Comparison of ENCODE assay signal across 14 cellular contexts in the genomic region with DNA sequence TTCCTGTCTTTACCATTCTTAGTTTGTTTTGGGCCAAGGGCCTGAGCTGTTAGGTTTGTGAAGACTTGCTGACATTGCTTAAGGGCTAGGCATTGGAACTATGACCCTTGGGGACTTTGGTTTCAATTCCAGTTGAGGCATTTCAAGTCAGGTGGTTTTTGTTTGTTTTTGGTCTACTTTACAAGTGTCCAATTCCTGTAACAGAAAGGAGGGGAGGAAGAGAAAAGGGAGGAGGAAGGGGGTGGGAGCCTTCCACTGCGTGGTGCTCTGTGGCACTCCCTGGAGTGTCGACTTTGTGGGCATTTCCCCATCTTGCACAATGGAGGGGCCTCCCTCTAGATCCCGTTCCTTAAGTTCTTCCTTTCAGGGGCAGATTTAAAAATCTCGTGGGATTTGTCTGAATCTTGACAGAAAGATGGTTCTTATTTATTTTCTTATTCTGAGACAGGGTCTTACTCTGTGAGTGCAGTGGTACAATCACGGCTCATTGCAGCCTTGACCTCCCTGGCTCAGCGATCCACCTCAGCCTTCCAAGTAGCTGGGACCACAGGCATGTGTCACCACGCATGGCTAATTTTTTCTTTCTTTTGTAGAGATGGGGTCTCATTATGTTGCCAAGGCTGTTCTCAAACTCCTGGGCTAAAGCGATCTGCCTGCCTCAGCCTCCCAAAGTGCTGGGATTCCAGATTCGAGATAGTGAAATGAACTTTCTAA. TPM values are rescaled to one million over a fixed set of nuclear protein-coding genes. Genes with fewer than 3 reads are reported as not detected.
DNase-seq lines count a peak whose midpoint lies in the region; ATAC-seq and TF ChIP-seq lines count a peak whose summit lies in the region.
"Had no signal": no experiment of that assay in that cellular context is flagged by ENCODE, and none has a peak within 500 bp of the region (broad histone marks: within the 10 kb centered on the region; RNA-seq: fewer than 3 reads in every experiment).

No MANE protein-coding gene starts in this region.

- H3K27ac Mint-ChIP-seq in endodermal cell, result peak overlapping the region; percentile 67
- peak overlapping the region; percentile 12 for H3K27ac Mint-ChIP-seq in neural crest cell (ENCODE audit: unreplicated experiment)
- H3K27ac Mint-ChIP-seq: activated T-helper 17 cell treated with anti-CD3 and anti-CD28 coated beads, Interleukin-2, amount 50 U/mL, for 72 hours had no signal

- H3K4me1 ChIP-seq in right atrium auricular region, result peaks cover 0 to 48% of the 10 kb centered on the region in 2 donors
- H3K4me1 ChIP-seq in right cardiac atrium (ENCODE audit: control insufficient read depth, insufficient read depth, low read length), result peaks cover 17% of the 10 kb centered on the region
- H3K4me1 ChIP-seq in endodermal cell (ENCODE audit: control insufficient read depth, insufficient read depth, low read length), result peaks cover 13% of the 10 kb centered on the region

- DNase-seq in right atrium auricular region (ENCODE audit: low spot score) (peak; percentile 51), right cardiac atrium (no peak), endodermal cell (no peak), neural crest cell (ENCODE audit: low read depth, low spot score) (no peak), WERI-Rb-1 (no peak), Right ventricle myocardium superior (no peak), NCI-H1436 treated with DMSO at 0.1 percent for 48 hours (lab: John Stamatoyannopoulos, UW) (no peak), NCI-H2171 treated with DMSO at 0.1 percent for 48 hours (lab: John Stamatoyannopoulos, UW) (no peak)
- DNase-seq: GOT3, NCI-H1092, OCI-M1, ovary had no signal

- no peak overlapping the region for H3K4me3 Mint-ChIP-seq in endodermal cell
- no peak overlapping the region for H3K4me3 Mint-ChIP-seq in neural crest cell
- H3K4me3 Mint-ChIP-seq: activated T-helper 17 cell treated with anti-CD3 and anti-CD28 coated beads, Interleukin-2, amount 50 U/mL, for 72 hours had no signal

- 70% methylated on average over 9 of the region's 9 CpGs for WGBS in right cardiac atrium
- 86 to 92% methylated on average over 5 to 9 of the region's 9 CpGs for WGBS in endodermal cell (ENCODE audit: insufficient coverage in 1 of 2, insufficient read length in 1 of 2), 2 experiments

- peak overlapping the region in 1 of 2 donors; percentile 88 for H3K27ac ChIP-seq in right atrium auricular region
- H3K27ac ChIP-seq in right cardiac atrium (ENCODE audit: low read length), result no peak overlapping the region
- no peak overlapping the region for H3K27ac ChIP-seq in endodermal cell (ENCODE audit: low read depth, low read length)
- no peak overlapping the region for H3K27ac ChIP-seq in WERI-Rb-1
- H3K27ac ChIP-seq: ovary, VCaP had no signal

- TF ChIP-seq CTCF in right atrium auricular region (IDR thresholded peaks at IDR 0.05), result no peak
- TF ChIP-seq CTCF in endodermal cell (conservative IDR thresholded peaks at IDR 0.05), result no peak
- no peak for TF ChIP-seq CTCF in neural crest cell (conservative IDR thresholded peaks at IDR 0.05)
- TF ChIP-seq CTCF in WERI-Rb-1 (IDR thresholded peaks at IDR 0.05; ENCODE audit: low read depth, low read length), result no peak

- no peak for ATAC-seq in right cardiac atrium
- ATAC-seq in Right ventricle myocardium superior (ENCODE audit: poor library complexity), result no peak
- ATAC-seq: activated T-helper 17 cell treated with anti-CD3 and anti-CD28 coated beads, Interleukin-2, amount 50 U/mL, for 72 hours had no signal

- H3K4me1 Mint-ChIP-seq in endodermal cell (peaks cover 26% of the 10 kb centered on the region), neural crest cell (peaks cover 33% of the 10 kb centered on the region)

- H3K36me3 ChIP-seq in right atrium auricular region (no peaks in the 10 kb centered on the region), endodermal cell (ENCODE audit: control insufficient read depth, insufficient read depth, low read length) (no peaks in the 10 kb centered on the region), WERI-Rb-1 (no peaks in the 10 kb centered on the region)
- H3K36me3 ChIP-seq: ovary had no signal

- intact Hi-C loops in right cardiac atrium (cut with DNase I) (loop anchor here (2.0 to 5.0 kb wide), 5 partner anchors 62 to 167 kb away; partner anchors contain the start of gene AMOTL2 (in 1 of the 4)), Right ventricle myocardium superior (cut with DNase I) (loop anchor here (2.0 kb wide), 2 partner anchors 67 to 163 kb away; no protein-coding TSS in a partner anchor)

- no peak overlapping the region for H3K9ac ChIP-seq in endodermal cell (ENCODE audit: extremely low read depth, low read length, poor library complexity, severe bottlenecking)

- no peak overlapping the region for H3K4me3 ChIP-seq in right atrium auricular region
- no peak overlapping the region for H3K4me3 ChIP-seq in right cardiac atrium (ENCODE audit: low read length)
- no peak overlapping the region for H3K4me3 ChIP-seq in endodermal cell (ENCODE audit: low read length)
- no peak overlapping the region for H3K4me3 ChIP-seq in WERI-Rb-1 (ENCODE audit: low read depth, low read length)
- H3K4me3 ChIP-seq: ovary had no signal

- H3K27me3 ChIP-seq in right atrium auricular region, result no peaks in the 10 kb centered on the region
- H3K27me3 ChIP-seq in right cardiac atrium (ENCODE audit: control insufficient read depth, insufficient read depth), result no peaks in the 10 kb centered on the region
- no peaks in the 10 kb centered on the region for H3K27me3 ChIP-seq in endodermal cell (ENCODE audit: control insufficient read depth, insufficient read depth, low read length, poor library complexity, severe bottlenecking)
- H3K27me3 ChIP-seq in WERI-Rb-1 (ENCODE audit: insufficient read depth, low read depth, severe bottlenecking), result no peaks in the 10 kb centered on the region
- H3K27me3 ChIP-seq: ovary had no signal

- H3K9me3 ChIP-seq in right atrium auricular region, result no peaks in the 10 kb centered on the region
- no peaks in the 10 kb centered on the region for H3K9me3 ChIP-seq in right cardiac atrium (ENCODE audit: control insufficient read depth, low read length)
- no peaks in the 10 kb centered on the region for H3K9me3 ChIP-seq in endodermal cell (ENCODE audit: control insufficient read depth, low read length)
- no peaks in the 10 kb centered on the region for H3K9me3 ChIP-seq in WERI-Rb-1 (ENCODE audit: severe bottlenecking)
- H3K9me3 ChIP-seq: ovary had no signal

- peaks cover 17% of the 10 kb centered on the region for H3K27me3 Mint-ChIP-seq in endodermal cell (ENCODE audit: insufficient read depth)
- peaks cover 16% of the 10 kb centered on the region for H3K27me3 Mint-ChIP-seq in neural crest cell (ENCODE audit: low read depth)

- no peaks in the 10 kb centered on the region for H3K9me3 Mint-ChIP-seq in endodermal cell
- H3K9me3 Mint-ChIP-seq in neural crest cell, result no peaks in the 10 kb centered on the region
- H3K9me3 Mint-ChIP-seq: activated T-helper 17 cell treated with anti-CD3 and anti-CD28 coated beads, Interleukin-2, amount 50 U/mL, for 72 hours had no signal

- H3K36me3 Mint-ChIP-seq in endodermal cell (ENCODE audit: low read depth) (no peaks in the 10 kb centered on the region), neural crest cell (ENCODE audit: low read depth) (no peaks in the 10 kb centered on the region)

RNA-seq across cellular contexts. Expression of gene RYK, which starts 59.5 kb away (rescaled TPM):
- 10 to 100 TPM; 46.2 to 61.0 TPM for total RNA-seq in right atrium auricular region
- total RNA-seq in right cardiac atrium, result 10 to 100 TPM; 48.3 to 57.3 (median 52.7) TPM
- polyA plus RNA-seq in right cardiac atrium, result 30.9 TPM
- total RNA-seq in endodermal cell, result 10 to 100 TPM; 79.2 to 85.5 TPM
- polyA plus RNA-seq in endodermal cell (2013, experiment 1 of 2), result 70.3 TPM
- polyA plus RNA-seq in endodermal cell (2013, experiment 2 of 2), result 63.3 TPM
- 56.1 and 57.4 TPM in 2 replicates for total RNA-seq in neural crest cell
- total RNA-seq in Right ventricle myocardium superior, result 34.2 TPM
